In genomic region chr5:151896041-151896691, GRCh38 we compare ENCODE assay signal across 1 cellular context.
TF ChIP-seq lines count a peak whose summit lies in the region.

No MANE protein-coding gene starts in this region.

TF ChIP-seq in WTC11, 78 proteins besides CTCF, POLR2A, EP300 and RAD21 (continued from another document):
- TF ChIP-seq AFF4 (CRISPR knock-in tag; IDR thresholded peaks at IDR 0.05; ENCODE audit: borderline replicate concordance) (no peak), STAT6 (CRISPR knock-in tag; conservative IDR thresholded peaks at IDR 0.05; ENCODE audit: low read depth) (no peak), ZNF425 (CRISPR knock-in tag; conservative IDR thresholded peaks at IDR 0.05) (no peak)
TF ChIP-seq in WTC11: peak in this region for 0.
